16 cellular contexts compared by ENCODE assay signal in the genomic region with DNA sequence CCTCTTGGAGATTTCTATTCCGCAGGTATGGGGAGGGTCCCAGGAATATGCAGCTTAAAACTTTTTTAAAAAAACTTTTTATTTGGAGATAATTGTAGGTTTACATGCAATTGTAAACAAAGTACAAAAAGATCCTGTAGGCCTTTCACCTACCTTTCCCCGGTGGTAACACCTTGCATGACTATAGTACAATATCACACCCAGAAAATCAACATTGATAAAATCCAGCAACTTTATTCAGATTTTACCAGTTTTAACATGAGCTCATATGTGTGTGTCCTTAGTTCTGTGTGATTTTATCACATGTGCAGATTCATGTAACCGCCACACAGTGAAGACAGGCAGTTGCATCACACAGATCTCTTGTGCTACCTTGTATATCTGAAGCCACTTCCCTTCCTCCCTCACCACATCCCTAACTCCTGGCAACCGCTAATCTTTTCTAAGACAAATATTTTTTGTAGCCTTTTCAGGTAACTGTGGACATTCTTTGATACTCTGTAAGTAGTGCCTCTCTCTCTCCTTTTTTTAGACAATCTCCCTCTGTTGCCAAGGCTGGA.
"Had no signal": no experiment of that assay in that cellular context is flagged by ENCODE, and none has a peak within 500 bp of the region (broad histone marks: within the 10 kb centered on the region; RNA-seq: fewer than 3 reads in every experiment).

No MANE protein-coding gene starts in this region.

- H3K4me3 ChIP-seq: dorsolateral prefrontal cortex, psoas muscle, right lobe of liver, spleen, suprapubic skin, upper lobe of right lung had no signal

- H3K27ac Mint-ChIP-seq: activated CD8-positive, alpha-beta memory T cell treated with anti-CD3 and anti-CD28 coated beads, Interleukin-2, amount 10 ng/mL, durations not matched to agents 7 days and 5 days; activated naive CD4-positive, alpha-beta T cell treated with anti-CD3 and anti-CD28 coated beads, Interleukin-2, amount 50 U/mL, for 72 hours; activated T-cell treated with anti-CD3 and anti-CD28 coated beads, Interleukin-2, amount 50 U/mL, for 24 hours; stimulated activated naive B cell treated with anti-CD40 and anti-IgM and Interleukin-4, amounts not matched to agents 10 μg/mL and 1 μg/mL and 100 μg/mL, for 72 hours had no signal

- H3K36me3 Mint-ChIP-seq: activated CD8-positive, alpha-beta memory T cell treated with anti-CD3 and anti-CD28 coated beads, Interleukin-2, amount 10 ng/mL, durations not matched to agents 7 days and 5 days had no signal

- H3K27ac ChIP-seq: dorsolateral prefrontal cortex, psoas muscle, right lobe of liver, spleen, suprapubic skin, upper lobe of right lung had no signal

- H3K9me3 Mint-ChIP-seq: activated naive CD4-positive, alpha-beta T cell treated with anti-CD3 and anti-CD28 coated beads, Interleukin-2, amount 50 U/mL, for 72 hours; activated T-cell treated with anti-CD3 and anti-CD28 coated beads, Interleukin-2, amount 50 U/mL, for 24 hours had no signal

- H3K4me1 ChIP-seq: psoas muscle, right lobe of liver, spleen, suprapubic skin, upper lobe of right lung had no signal

- DNase-seq: activated CD8-positive, alpha-beta memory T cell treated with anti-CD3 and anti-CD28 coated beads, Interleukin-2, amount 10 ng/mL, durations not matched to agents 7 days and 5 days; activated effector memory CD4-positive, alpha-beta T cell treated with Interleukin-2 at 50 U/mL for 16 hours; activated T-cell treated with anti-CD3 and anti-CD28 coated beads, Interleukin-2, amount 50 U/mL, for 24 hours; cerebellar nuclear complex; dorsolateral prefrontal cortex; psoas muscle; right lobe of liver; spleen; stimulated activated CD4-positive, alpha-beta T cell treated with anti-CD3 and anti-CD28 coated beads, Interleukin-2, amount 100 ng/mL, for 24 hours; stimulated activated naive B cell treated with anti-CD40 and anti-IgM and Interleukin-4, amounts not matched to agents 10 μg/mL and 1 μg/mL and 100 μg/mL, for 72 hours; upper lobe of right lung had no signal

- ATAC-seq: activated CD4-positive, CD25-positive, alpha-beta regulatory T cell treated with anti-CD3 and anti-CD28 coated beads, Interleukin-2, amount 50 U/mL, for 24 hours; activated CD8-positive, alpha-beta memory T cell treated with anti-CD3 and anti-CD28 coated beads, Interleukin-2, amount 10 ng/mL, durations not matched to agents 7 days and 5 days; activated naive CD4-positive, alpha-beta T cell treated with anti-CD3 and anti-CD28 coated beads, Interleukin-2, amount 50 U/mL, for 72 hours; esophagus mucosa; left lobe of liver; psoas muscle; right lobe of liver; stimulated activated naive B cell treated with anti-CD40 and anti-IgM and Interleukin-4, amounts not matched to agents 10 μg/mL and 1 μg/mL and 100 μg/mL, for 72 hours; upper lobe of right lung had no signal

- H3K27me3 ChIP-seq: dorsolateral prefrontal cortex, right lobe of liver, suprapubic skin, upper lobe of right lung had no signal

- H3K9me3 ChIP-seq: right lobe of liver, suprapubic skin, upper lobe of right lung had no signal

- H3K36me3 ChIP-seq: right lobe of liver, spleen, suprapubic skin, upper lobe of right lung had no signal

- H3K4me3 Mint-ChIP-seq: activated CD8-positive, alpha-beta memory T cell treated with anti-CD3 and anti-CD28 coated beads, Interleukin-2, amount 10 ng/mL, durations not matched to agents 7 days and 5 days; activated T-cell treated with anti-CD3 and anti-CD28 coated beads, Interleukin-2, amount 50 U/mL, for 24 hours; stimulated activated naive B cell treated with anti-CD40 and anti-IgM and Interleukin-4, amounts not matched to agents 10 μg/mL and 1 μg/mL and 100 μg/mL, for 72 hours had no signal
